ENCODE assay signal across 8 cellular contexts in genomic region chr1:2555634-2556276, GRCh38. TPM values are rescaled to one million over a fixed set of nuclear protein-coding genes. Genes with fewer than 3 reads are reported as not detected.
DNase-seq lines count a peak whose midpoint lies in the region; ATAC-seq and TF ChIP-seq lines count a peak whose summit lies in the region.

No MANE protein-coding gene starts in this region.

- 0 out of 2 replicates have a peak overlapping the region, but pooled peaks have one; percentile 10 for H3K56ac ChIP-seq in IMR-90 (ENCODE audit: extremely low read depth, insufficient read depth, low read length)

- H3K9ac ChIP-seq in IMR-90 (ENCODE audit: low read depth, low read length) = peak overlapping the region; percentile 70; the same call in 1 of the 2 replicates

- H3K9me1 ChIP-seq in IMR-90 (ENCODE audit: insufficient read depth, low read length) = no peaks in the 10 kb centered on the region

- H2BK15ac ChIP-seq in IMR-90 (ENCODE audit: low read depth, low read length) = peak overlapping the region; percentile 61; the same call in 1 of the 3 replicates

- peak overlapping the region; percentile 24; the same call in 1 of the 2 replicates for H2BK120ac ChIP-seq in IMR-90 (ENCODE audit: low read depth, low read length)

- H4K20me1 ChIP-seq in IMR-90 (ENCODE audit: insufficient read depth, low read length) = no peaks in the 10 kb centered on the region

- TF ChIP-seq RAD21 in IMR-90 (IDR thresholded peaks at IDR 0.05; ENCODE audit: low read length) = no peak

- H3K4ac ChIP-seq in IMR-90 (ENCODE audit: low read depth, low read length) = peak overlapping the region; percentile 93

- H2BK20ac ChIP-seq in IMR-90 (ENCODE audit: low read depth, low read length) = 0 out of 2 replicates have a peak overlapping the region, but pooled peaks have one; percentile 58

- H2AK9ac ChIP-seq in IMR-90 (replicated peaks; ENCODE audit: low read depth, low read length, poor library complexity) = peak overlapping the region; percentile 47

- ATAC-seq in GM19035 (IDR thresholded peaks at IDR 0.05; ENCODE audit: unreplicated experiment) = peak; percentile 34
- ATAC-seq in IMR-90 (ENCODE audit: low read depth) = peak; percentile 27
- ATAC-seq in activated CD4-positive, CD25-positive, alpha-beta regulatory T cell treated with anti-CD3 and anti-CD28 coated beads, Interleukin-2, amount 50 U/mL, for 24 hours = peak; percentile 64 to 66

- no peak overlapping the region for H4K91ac ChIP-seq in IMR-90 (ENCODE audit: insufficient read depth, low read depth, low read length)

- H2AK5ac ChIP-seq in IMR-90 (ENCODE audit: low read depth, low read length) = peak overlapping the region; percentile 59; the same call in 1 of the 2 replicates

- H3K23ac ChIP-seq in IMR-90 (ENCODE audit: low read depth, low read length) = peak overlapping the region; percentile 1; the same call in 1 of the 2 replicates

- H4K5ac ChIP-seq in IMR-90 (ENCODE audit: low read depth, low read length) = peak overlapping the region; percentile 78; the same call in 1 of the 2 replicates

- H3K36me3 ChIP-seq in IMR-90 (ENCODE audit: control insufficient read depth, insufficient read depth, low read length) (no peaks in the 10 kb centered on the region), stomach (peaks cover 22 to 31% (median 28%) of the 10 kb centered on the region in 4 donors)

- dilution Hi-C loops in IMR-90 (cut with HindIII; ENCODE audit: low sequenced_read_pairs, unreplicated experiment) = no loop called here

- H3K27ac ChIP-seq in IMR-90 (ENCODE audit: insufficient read depth, low read length) (no peak overlapping the region), coronary artery (peak overlapping the region; percentile 73 to 92), stomach (peak overlapping the region; percentile 92 to 98 (median 95))

- POLR2A ChIA-PET in IMR-90 (lab: Charles Lee; ENCODE audit: unreplicated experiment) = no interaction called here

- intact Hi-C loops in IMR-90 (cut with micrococcal nuclease) (loop anchor here (1.0 to 2.0 kb wide), 2 partner anchors 88 to 869 kb away; no protein-coding TSS in a partner anchor), stomach (cut with DNase I; ENCODE audit: low total_unique reads) (no loop called here)

- H4K8ac ChIP-seq in IMR-90 (ENCODE audit: low read depth in 2 of 2, low read length in 2 of 2) = peak overlapping the region; percentile 80 to 88

- CTCF ChIA-PET in IMR-90 (lab: Yijun Ruan, JAX) = no interaction called here

- H2AFZ ChIP-seq in IMR-90 (replicated peaks; ENCODE audit: low read length, poor library complexity) = peak overlapping the region; percentile 98

- TF ChIP-seq POLR2A in IMR-90 (IDR thresholded peaks at IDR 0.05; ENCODE audit: low read depth, low read length) (no peak), stomach (IDR thresholded peaks at IDR 0.05) (peak in 1 of 4 donors; percentile 13)

- H3K4me1 ChIP-seq in IMR-90 (ENCODE audit: control insufficient read depth, insufficient read depth, low read length) = no peaks in the 10 kb centered on the region
- H3K4me1 ChIP-seq in stomach = peaks cover 35 to 59% (median 55%) of the 10 kb centered on the region in 4 donors

- no peak for TF ChIP-seq EP300 in stomach (IDR thresholded peaks at IDR 0.05)

- H3K18ac ChIP-seq in IMR-90 (ENCODE audit: low read depth, low read length) = no peak overlapping the region; the same call in 1 of the 2 replicates

- 0 out of 2 replicates have a peak overlapping the region, but pooled peaks have one; percentile 89 for H3K14ac ChIP-seq in IMR-90 (replicated peaks; ENCODE audit: low read depth, low read length)

- DNase-seq in AG08395 (ENCODE audit: low spot score) (peak; percentile 52), IMR-90 (no peak), coronary artery (ENCODE audit: low spot score) (peak; percentile 88), mucosa of gallbladder (ENCODE audit: low spot score) (peak; percentile 93), stomach (peak; percentile 82), superior temporal gyrus (ENCODE audit: extremely low spot score) (no peak)

- WGBS in IMR-90 (ENCODE audit: extremely low coverage in 2 of 2, insufficient read length in 1 of 2), 2 experiments = 51% methylated on average over 13 of the region's 26 CpGs; no CpG with 5 or more reads in 1 of the 2 experiments
- WGBS in stomach, 5 donors = 0 to 2% (median 1%) methylated on average over 10 to 26 of the region's 26 CpGs

- no peaks in the 10 kb centered on the region for H3K79me1 ChIP-seq in IMR-90 (ENCODE audit: low read depth in 1 of 2, low read length in 2 of 2)

- H3K9me3 ChIP-seq in IMR-90 (ENCODE audit: control insufficient read depth, insufficient read depth, low read length) (no peaks in the 10 kb centered on the region), stomach (no peaks in the 10 kb centered on the region)

- in situ Hi-C loops in IMR-90 (cut with MboI; ENCODE audit: low sequenced_read_pairs) = no loop called here

- BruUV-seq in IMR-90 (replicated peaks; lab: Mats Ljungman, UMichigan) = no TSS peak

- H3K4me3 ChIP-seq in IMR-90 (ENCODE audit: insufficient read depth, low read depth, low read length) (peak overlapping the region; percentile 44), coronary artery (peak overlapping the region; percentile 73), stomach (peak overlapping the region; percentile 62 to 78 (median 72))

- H3K27me3 ChIP-seq in IMR-90 (ENCODE audit: control insufficient read depth, insufficient read depth, low read length) (no peaks in the 10 kb centered on the region; the same call in 1 of the 2 replicates), stomach (no peaks in the 10 kb centered on the region)

- TF ChIP-seq CTCF in IMR-90 (conservative IDR thresholded peaks at IDR 0.05; ENCODE audit: low read depth, low read length) (no peak), coronary artery (IDR thresholded peaks at IDR 0.05) (no peak), stomach (IDR thresholded peaks at IDR 0.05) (no peak)

- H3K4me2 ChIP-seq in IMR-90 (ENCODE audit: low read depth, low read length) = peak overlapping the region; percentile 90

- H2BK5ac ChIP-seq in IMR-90 (ENCODE audit: low read depth, low read length, poor library complexity, severe bottlenecking) = no peak overlapping the region

TF ChIP-seq in IMR-90, 13 proteins besides CTCF, POLR2A, EP300 and RAD21:
- TF ChIP-seq CHD1 (IDR thresholded peaks at IDR 0.05; ENCODE audit: low read depth, low read length) = no peak
- TF ChIP-seq USF2 (IDR thresholded peaks at IDR 0.05; ENCODE audit: low read depth, low read length) = peak; percentile 48; the same call in 1 of the 2 replicates

RNA-seq across cellular contexts. Expression of gene TNFRSF14, which starts 0.4 kb away (rescaled TPM):
- total RNA-seq in IMR-90 (2012; rRNA removed) (1.3 and 1.7 TPM in 2 replicates), mucosa of gallbladder (231 TPM), stomach (100 to 1,000 TPM in 3 of 5 donors, 10 to 100 TPM in 2; 33.2 to 413 (median 301) TPM)
- polyA plus RNA-seq in IMR-90 (2012; rRNA removed) (4.2 and 4.6 TPM in 2 replicates), stomach (100 to 1,000 TPM in 1 of 3 donors, 10 to 100 TPM in 2; 58.0 to 128 (median 64.8) TPM)
- polyA plus RNA-seq in IMR-90 (2012; cell fraction: cytosol; rRNA removed) = 3.1 and 5.7 TPM in 2 replicates
- 32.3 and 65.2 TPM in 2 replicates for polyA plus RNA-seq in IMR-90 (2012; cell fraction: nucleus; rRNA removed; ENCODE audit: low replicate concordance)

RNA-seq across cellular contexts. Expression of gene HES5, which starts 25.7 kb away (rescaled TPM):
- total RNA-seq in IMR-90 (2012; rRNA removed) = not detected in 2 replicates
- not detected in 2 replicates for polyA plus RNA-seq in IMR-90 (2012; rRNA removed)
- 0.08 TPM in 1 of 2 replicates, not detected in the other for polyA plus RNA-seq in IMR-90 (2012; cell fraction: cytosol; rRNA removed)
- polyA plus RNA-seq in IMR-90 (2012; cell fraction: nucleus; rRNA removed; ENCODE audit: low replicate concordance) = 0.22 and 0.33 TPM in 2 replicates
- total RNA-seq in mucosa of gallbladder = 0.20 TPM
- total RNA-seq in stomach = 1 to 10 TPM in 1 of 5 donors, not detected in 4; 9.6 TPM
- under 1 TPM in 1 of 3 donors, not detected in 2; 0.25 TPM for polyA plus RNA-seq in stomach

RNA-seq across cellular contexts. Expression of gene PANK4, which starts 29.4 kb away (rescaled TPM):
- total RNA-seq in IMR-90 (2012; rRNA removed) = 14.0 and 15.3 TPM in 2 replicates
- 18.5 and 23.3 TPM in 2 replicates for polyA plus RNA-seq in IMR-90 (2012; rRNA removed)
- polyA plus RNA-seq in IMR-90 (2012; cell fraction: cytosol; rRNA removed) = 18.5 and 21.4 TPM in 2 replicates
- 113 and 229 TPM in 2 replicates for polyA plus RNA-seq in IMR-90 (2012; cell fraction: nucleus; rRNA removed; ENCODE audit: low replicate concordance)
- 39.9 TPM for total RNA-seq in mucosa of gallbladder
- 10 to 100 TPM in 4 of 5 donors, 1 to 10 TPM in 1; 6.4 to 86.0 (median 27.9) TPM for total RNA-seq in stomach
- polyA plus RNA-seq in stomach = 10 to 100 TPM in 2 of 3 donors, 1 to 10 TPM in 1; 7.6 to 17.2 (median 15.6) TPM

RNA-seq across cellular contexts. Expression of gene PRXL2B, which starts 30.8 kb away (rescaled TPM):
- total RNA-seq in IMR-90 (2012; rRNA removed) = 8.1 and 10.9 TPM in 2 replicates
- polyA plus RNA-seq in IMR-90 (2012; rRNA removed) = 22.3 and 23.0 TPM in 2 replicates
- 23.1 and 35.9 TPM in 2 replicates for polyA plus RNA-seq in IMR-90 (2012; cell fraction: cytosol; rRNA removed)
- polyA plus RNA-seq in IMR-90 (2012; cell fraction: nucleus; rRNA removed; ENCODE audit: low replicate concordance) = 23.6 and 41.8 TPM in 2 replicates
- total RNA-seq in mucosa of gallbladder = 133 TPM
- 100 to 1,000 TPM in 1 of 5 donors, 10 to 100 TPM in 3, 1 to 10 TPM in 1; 8.5 to 668 (median 21.0) TPM for total RNA-seq in stomach
- polyA plus RNA-seq in stomach = 10 to 100 TPM; 18.9 to 23.8 (median 20.9) TPM

Comparison
In these comparisons a context has a peak if more than half of its experiments do, and no peak if none do; other contexts are left out.
1. DNase-seq: peak in AG08395 (single experiment), coronary artery (single experiment), mucosa of gallbladder (single experiment) and stomach (single experiment); none in IMR-90 (single experiment) and superior temporal gyrus (single experiment).
2. RNA of gene TNFRSF14, which starts 0.4 kb away (total RNA-seq): 33.2 to 413 TPM in stomach and 231 TPM in mucosa of gallbladder (single experiment); 1.3 to 1.7 TPM in IMR-90; every median in the first group is over 10 times any median in the second.
3. Peak in every context shown above with its lines, with median percentiles within 50 percentile points of each other: ATAC-seq and H3K4me3 ChIP-seq.